In the genomic region with DNA sequence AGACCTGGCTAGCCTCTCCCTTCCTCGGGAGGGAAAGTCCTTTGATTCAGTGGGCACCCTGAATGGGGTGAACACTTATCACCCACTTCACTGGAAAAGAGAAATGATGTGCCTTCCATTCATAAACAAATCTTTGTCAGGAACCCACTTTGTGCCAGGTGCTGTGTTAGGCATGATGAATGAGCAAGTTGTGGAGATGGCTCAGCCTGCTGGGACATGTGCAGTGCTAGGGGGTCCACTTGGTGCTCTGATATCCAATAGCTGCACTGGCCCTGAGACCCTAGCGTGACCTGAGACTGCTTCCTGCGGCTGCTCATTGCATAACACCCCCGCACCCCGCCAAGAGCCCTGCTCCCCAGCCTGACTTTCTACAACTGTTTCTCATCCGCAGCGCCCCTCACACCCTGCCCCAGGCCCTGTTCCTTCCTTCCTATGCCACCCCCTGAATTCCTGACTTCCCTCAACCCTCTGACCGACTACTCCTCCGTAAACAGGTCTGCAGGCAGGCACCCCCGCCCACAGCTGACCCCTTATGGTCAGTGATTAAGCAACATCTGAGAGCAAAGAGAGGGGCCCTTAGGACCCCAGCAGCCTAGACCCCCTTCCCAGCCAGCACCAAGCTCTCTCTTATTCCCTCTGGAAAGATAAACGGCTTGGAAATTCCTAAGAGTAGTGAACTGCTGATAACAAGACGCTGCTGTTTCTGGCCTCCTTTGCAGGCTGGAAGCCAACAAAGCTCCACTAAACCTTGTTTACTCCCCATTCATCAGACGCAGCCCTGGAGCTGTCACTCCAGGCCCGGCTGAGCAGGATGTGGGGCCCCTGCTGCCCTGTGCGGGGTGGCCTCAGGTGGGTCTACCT, we compare ENCODE assay signal across 1 cellular context.
TF ChIP-seq lines count a peak whose summit lies in the region.

No MANE protein-coding gene starts in this region.

TF ChIP-seq in endothelial cell of umbilical vein, 7 proteins besides CTCF, POLR2A, EP300 and RAD21:
- TF ChIP-seq, protein P1, sequence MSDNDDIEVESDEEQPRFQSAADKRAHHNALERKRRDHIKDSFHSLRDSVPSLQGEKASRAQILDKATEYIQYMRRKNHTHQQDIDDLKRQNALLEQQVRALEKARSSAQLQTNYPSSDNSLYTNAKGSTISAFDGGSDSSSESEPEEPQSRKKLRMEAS (IDR thresholded peaks at IDR 0.05; ENCODE audit: insufficient read depth, insufficient read length): no peak
- peak; percentile 21 for TF ChIP-seq POLR2AphosphoS5 (IDR thresholded peaks at IDR 0.05; ENCODE audit: insufficient read depth, low read depth, low read length)
